Comparison of ENCODE assay signal across 32 cellular contexts in the genomic region with DNA sequence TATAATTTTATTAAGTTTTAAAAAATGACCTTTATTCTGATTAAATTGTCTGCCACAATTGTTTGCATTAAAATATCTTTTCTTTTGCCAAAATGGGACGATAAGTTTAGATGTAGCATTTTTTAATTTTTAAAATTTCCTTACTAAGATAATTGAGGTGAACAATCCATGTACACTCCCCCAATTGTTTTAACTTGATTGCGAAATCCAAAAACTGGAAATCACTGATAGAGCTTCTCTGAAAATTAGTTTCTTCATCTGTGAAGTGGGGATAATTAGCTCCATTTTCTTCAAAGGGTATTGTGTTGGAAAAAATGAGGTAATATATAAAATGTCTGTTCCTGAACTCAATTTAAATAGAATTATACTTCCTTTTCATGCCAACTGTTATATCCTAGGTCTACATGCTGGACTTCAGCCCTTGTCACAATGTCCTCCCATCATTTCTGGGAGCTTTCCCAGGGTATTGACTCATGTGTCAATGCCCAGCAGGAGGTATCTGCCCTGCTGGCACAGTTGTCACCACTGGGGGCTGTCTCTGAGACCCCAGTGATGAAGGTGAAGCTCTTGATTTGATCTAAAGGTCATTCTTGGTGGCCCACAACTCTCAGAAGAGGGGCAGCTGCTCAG. TPM values are rescaled to one million over a fixed set of nuclear protein-coding genes. Genes with fewer than 3 reads are reported as not detected.
DNase-seq lines count a peak whose midpoint lies in the region; ATAC-seq and TF ChIP-seq lines count a peak whose summit lies in the region.
"Had no signal": no experiment of that assay in that cellular context is flagged by ENCODE, and none has a peak within 500 bp of the region (broad histone marks: within the 10 kb centered on the region; RNA-seq: fewer than 3 reads in every experiment).

No MANE protein-coding gene starts in this region.

- peak overlapping the region; percentile 5 to 87 (median 62) for H3K27ac ChIP-seq in heart left ventricle
- peak overlapping the region; percentile 78 to 90 for H3K27ac ChIP-seq in coronary artery
- peak overlapping the region; percentile 21 for H3K27ac ChIP-seq in psoas muscle
- H3K27ac ChIP-seq in transverse colon: peak overlapping the region; percentile 77 to 83 (median 80)
- H3K27ac ChIP-seq: PC-9 had no signal

- DNase-seq in heart left ventricle: no peak
- DNase-seq in Right ventricle myocardium superior: no peak
- DNase-seq in coronary artery (ENCODE audit: low spot score): no peak
- DNase-seq in psoas muscle: no peak
- no peak for DNase-seq in transverse colon
- DNase-seq in GF-D8 (lab: John Stamatoyannopoulos, UW): no peak
- no peak for DNase-seq in C1 segment of cervical spinal cord (lab: John Stamatoyannopoulos, UW)
- DNase-seq: 8988T; activated CD4-positive, alpha-beta memory T cell treated with anti-CD3 and anti-CD28 coated beads for 36 hours; activated naive CD8-positive, alpha-beta T cell treated with anti-CD3 and anti-CD28 coated beads, Interleukin-2, amount 50 U/mL, for 24 hours; activated T-cell treated with anti-CD3 and anti-CD28 coated beads, Interleukin-2, amount 50 U/mL, for 72 hours; Calu3; CD4-positive, CD25-positive, alpha-beta regulatory T cell; DMS79 treated with DMSO at 0.1 percent for 48 hours; erythroblast; GDM1; KG1; mucosa of descending colon; NCI-H1105; NCI-H1930; NCI-H526; NK-92 treated with Interleukin-12 subunit alpha and Interleukin-12 subunit beta, amount 100 ng/mL, for 24 hours; PC-9; SHP77 treated with DMSO at 0.1 percent for 48 hours; T-helper 2 cell; trophoblast cell had no signal

- TF ChIP-seq CTCF in heart left ventricle (IDR thresholded peaks at IDR 0.05) (no peak), coronary artery (IDR thresholded peaks at IDR 0.05) (no peak), psoas muscle (IDR thresholded peaks at IDR 0.05) (no peak), transverse colon (IDR thresholded peaks at IDR 0.05) (no peak)

- H3K36me3 ChIP-seq in heart left ventricle (no peaks in the 10 kb centered on the region), psoas muscle (ENCODE audit: insufficient read depth in 1 of 2, low read depth in 1 of 2) (no peaks in the 10 kb centered on the region), transverse colon (no peaks in the 10 kb centered on the region)
- H3K36me3 ChIP-seq: MG63 had no signal

- no peak for TF ChIP-seq EP300 in transverse colon (IDR thresholded peaks at IDR 0.05; ENCODE audit: low read depth)

- in situ Hi-C loops in transverse colon (cut with MboI; ENCODE audit: low pct_ligation_motif_present in 1 of 4, low pct_unique_long_range_greater_than_20kb in 1 of 4, low sequenced_read_pairs in 3 of 4): no loop called here

- WGBS in heart left ventricle, 4 donors: 83 to 90% (median 87%) methylated on average over 2 of the region's 2 CpGs
- 89 to 93% (median 91%) methylated on average over 2 of the region's 2 CpGs for WGBS in psoas muscle, 3 donors
- 86 to 88% methylated on average over 2 of the region's 2 CpGs for WGBS in transverse colon (ENCODE audit: low coverage in 1 of 2), 2 donors

- no peak overlapping the region for H3K4me3 ChIP-seq in heart left ventricle
- no peak overlapping the region for H3K4me3 ChIP-seq in coronary artery
- no peak overlapping the region for H3K4me3 ChIP-seq in psoas muscle
- no peak overlapping the region for H3K4me3 ChIP-seq in transverse colon
- H3K4me3 ChIP-seq: lung, MG63, mucosa of descending colon, PC-9, smooth muscle cell had no signal

- TF ChIP-seq POLR2A in heart left ventricle (IDR thresholded peaks at IDR 0.05) (no peak), transverse colon (IDR thresholded peaks at IDR 0.05) (no peak)

- ATAC-seq in heart left ventricle (no peak), Right ventricle myocardium superior (ENCODE audit: poor library complexity) (no peak), psoas muscle (no peak), HG03521 (IDR thresholded peaks at IDR 0.05; ENCODE audit: unreplicated experiment) (no peak)
- ATAC-seq: activated CD4-positive, CD25-positive, alpha-beta regulatory T cell treated with anti-CD3 and anti-CD28 coated beads, Interleukin-2, amount 50 U/mL, for 24 hours; activated naive CD8-positive, alpha-beta T cell treated with anti-CD3 and anti-CD28 coated beads, Interleukin-2, amount 50 U/mL, for 24 hours; activated T-cell treated with anti-CD3 and anti-CD28 coated beads, Interleukin-2, amount 50 U/mL, for 72 hours; mucosa of descending colon; natural killer cell treated with Interleukin-12 subunit alpha and Interleukin-12 subunit beta and Interleukin-15 and Interleukin-18, amount 100 ng/mL, for 72 hours had no signal

- H3K27me3 ChIP-seq in heart left ventricle: no peaks in the 10 kb centered on the region
- no peaks in the 10 kb centered on the region for H3K27me3 ChIP-seq in psoas muscle (ENCODE audit: insufficient read depth in 3 of 3, low read length in 2 of 3)
- no peaks in the 10 kb centered on the region for H3K27me3 ChIP-seq in transverse colon
- H3K27me3 ChIP-seq: MG63 had no signal

- H3K9me3 ChIP-seq in heart left ventricle: no peaks in the 10 kb centered on the region
- no peaks in the 10 kb centered on the region for H3K9me3 ChIP-seq in psoas muscle
- H3K9me3 ChIP-seq in transverse colon: no peaks in the 10 kb centered on the region
- H3K9me3 ChIP-seq: MG63, mucosa of descending colon had no signal

- intact Hi-C loops in heart left ventricle (cut with DNase I) (no loop called here), Right ventricle myocardium superior (cut with DNase I) (no loop called here), psoas muscle (cut with DNase I) (no loop called here), transverse colon (cut with DNase I; ENCODE audit: low total_unique reads) (loop anchor here (5.0 kb wide), 1 partner anchor 117 kb away; no protein-coding TSS in a partner anchor)

- H3K4me1 ChIP-seq in heart left ventricle (peaks cover 2 to 61% (median 35%) of the 10 kb centered on the region in 12 donors), psoas muscle (peaks cover 38% of the 10 kb centered on the region), transverse colon (peaks cover 5 to 26% (median 8%) of the 10 kb centered on the region in 4 donors)

RNA-seq across cellular contexts. Expression of a gene that starts 28.7 kb away (rescaled TPM):
- total RNA-seq in heart left ventricle (10 to 100 TPM; 12.3 to 46.5 (median 25.4) TPM), Right ventricle myocardium superior (10.5 TPM), psoas muscle (10 to 100 TPM in 1 of 4 donors, 1 to 10 TPM in 3; 2.1 to 21.8 (median 4.4) TPM), transverse colon (10 to 100 TPM in 3 of 4 donors, 1 to 10 TPM in 1; 9.6 to 40.0 (median 23.1) TPM)
- polyA plus RNA-seq in heart left ventricle (10 to 100 TPM in 1 of 2 donors, 1 to 10 TPM in 1; 7.6 to 20.2 TPM), psoas muscle (1 to 10 TPM in 1 of 3 donors, under 1 TPM in 2; 0.68 to 4.4 (median 0.86) TPM)

Comparison
In these comparisons a context has a peak if more than half of its experiments do, and no peak if none do; other contexts are left out.
1. H3K27ac ChIP-seq: peak in every context shown above with its lines; median percentile 84 in coronary artery; 80 in transverse colon; 62 in heart left ventricle; 21 in psoas muscle.